Comparison of ENCODE assay signal across 1 cellular context in the genomic region with DNA sequence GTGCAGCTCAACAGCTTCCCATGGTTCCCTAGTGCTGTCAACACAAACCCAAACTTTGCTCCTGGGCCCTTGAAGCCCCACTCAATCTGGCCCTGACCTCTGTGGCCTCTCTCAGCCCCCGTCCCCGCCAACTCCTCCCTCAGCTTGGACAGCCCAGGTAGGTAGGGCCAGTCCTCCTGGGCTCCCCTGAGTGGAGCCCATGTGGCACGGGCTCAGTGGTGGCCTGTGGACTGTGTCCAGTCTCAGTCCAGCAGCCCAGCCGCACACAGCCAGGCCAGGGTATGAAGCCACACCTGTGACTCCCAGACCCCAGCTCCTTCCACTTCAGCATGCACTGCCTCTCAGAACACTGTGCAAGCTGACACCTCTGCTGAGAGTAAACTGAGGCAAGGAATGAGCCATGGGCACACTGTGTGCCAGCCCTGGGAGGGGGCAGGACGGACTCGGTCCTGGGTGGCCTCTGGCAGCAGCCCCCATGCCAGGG.
TF ChIP-seq lines count a peak whose summit lies in the region.

No MANE protein-coding gene starts in this region.

TF ChIP-seq in IMR-90, 13 proteins besides CTCF, POLR2A, EP300 and RAD21:
- TF ChIP-seq NFE2L2 (IDR thresholded peaks at IDR 0.05; ENCODE audit: low read depth, low read length), result no peak
- TF ChIP-seq MAZ (IDR thresholded peaks at IDR 0.05; ENCODE audit: borderline replicate concordance, low read depth, low read length), result no peak
- TF ChIP-seq, protein P1, sequence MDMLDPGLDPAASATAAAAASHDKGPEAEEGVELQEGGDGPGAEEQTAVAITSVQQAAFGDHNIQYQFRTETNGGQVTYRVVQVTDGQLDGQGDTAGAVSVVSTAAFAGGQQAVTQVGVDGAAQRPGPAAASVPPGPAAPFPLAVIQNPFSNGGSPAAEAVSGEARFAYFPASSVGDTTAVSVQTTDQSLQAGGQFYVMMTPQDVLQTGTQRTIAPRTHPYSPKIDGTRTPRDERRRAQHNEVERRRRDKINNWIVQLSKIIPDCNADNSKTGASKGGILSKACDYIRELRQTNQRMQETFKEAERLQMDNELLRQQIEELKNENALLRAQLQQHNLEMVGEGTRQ (IDR thresholded peaks at IDR 0.05; ENCODE audit: low read depth, low read length), result no peak
- TF ChIP-seq MAFK (IDR thresholded peaks at IDR 0.05; ENCODE audit: low read depth, low read length), result no peak
- TF ChIP-seq RCOR1 (IDR thresholded peaks at IDR 0.05; ENCODE audit: insufficient replicate concordance, low read length), result no peak
- TF ChIP-seq, protein P2, sequence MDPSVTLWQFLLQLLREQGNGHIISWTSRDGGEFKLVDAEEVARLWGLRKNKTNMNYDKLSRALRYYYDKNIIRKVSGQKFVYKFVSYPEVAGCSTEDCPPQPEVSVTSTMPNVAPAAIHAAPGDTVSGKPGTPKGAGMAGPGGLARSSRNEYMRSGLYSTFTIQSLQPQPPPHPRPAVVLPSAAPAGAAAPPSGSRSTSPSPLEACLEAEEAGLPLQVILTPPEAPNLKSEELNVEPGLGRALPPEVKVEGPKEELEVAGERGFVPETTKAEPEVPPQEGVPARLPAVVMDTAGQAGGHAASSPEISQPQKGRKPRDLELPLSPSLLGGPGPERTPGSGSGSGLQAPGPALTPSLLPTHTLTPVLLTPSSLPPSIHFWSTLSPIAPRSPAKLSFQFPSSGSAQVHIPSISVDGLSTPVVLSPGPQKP (IDR thresholded peaks at IDR 0.05; ENCODE audit: borderline replicate concordance, low read depth, low read length), result no peak
- TF ChIP-seq CHD1 (IDR thresholded peaks at IDR 0.05; ENCODE audit: low read depth, low read length), result no peak
- TF ChIP-seq BHLHE40 (IDR thresholded peaks at IDR 0.05; ENCODE audit: low read depth, low read length), result no peak
- no peak for TF ChIP-seq RFX5 (IDR thresholded peaks at IDR 0.05; ENCODE audit: low read depth, low read length)
- TF ChIP-seq CEBPB (IDR thresholded peaks at IDR 0.05; ENCODE audit: low read depth, low read length), result no peak
